ENCODE assay signal across 9 cellular contexts in genomic region chr18:57789105-57789504, GRCh38. TPM values are rescaled to one million over a fixed set of nuclear protein-coding genes. Genes with fewer than 3 reads are reported as not detected.
DNase-seq lines count a peak whose midpoint lies in the region; ATAC-seq and TF ChIP-seq lines count a peak whose summit lies in the region.
"Had no signal": no experiment of that assay in that cellular context is flagged by ENCODE, and none has a peak within 500 bp of the region (broad histone marks: within the 10 kb centered on the region; RNA-seq: fewer than 3 reads in every experiment).

No MANE protein-coding gene starts in this region.

- BruUV-seq in Panc1 (replicated peaks; lab: Mats Ljungman, UMichigan), result no TSS peak

- H3K4me3 ChIP-seq in Panc1 (ENCODE audit: low read depth in 2 of 2, low read length in 2 of 2), result no peak overlapping the region
- H3K4me3 ChIP-seq in muscle layer of duodenum (ENCODE audit: low read depth in 1 of 2, low read length in 2 of 2), result peak overlapping the region in 1 of 2 donors; percentile 2
- no peak overlapping the region for H3K4me3 ChIP-seq in vagina
- H3K4me3 ChIP-seq: K562 had no signal

- H3K27me3 ChIP-seq in Panc1 (ENCODE audit: control insufficient read depth, insufficient read depth, low read length) (no peaks in the 10 kb centered on the region), muscle layer of duodenum (ENCODE audit: low read depth, low read length) (no peaks in the 10 kb centered on the region), vagina (no peaks in the 10 kb centered on the region)

- TF ChIP-seq POLR2A in vagina (IDR thresholded peaks at IDR 0.05), result no peak

- H3K27ac ChIP-seq in Panc1 (ENCODE audit: low read length), result peak overlapping the region; percentile 75
- H3K27ac ChIP-seq in epithelial cell of prostate, result peak overlapping the region; percentile 24
- H3K27ac ChIP-seq in muscle layer of duodenum (ENCODE audit: low read length), result peak overlapping the region; percentile 71
- H3K27ac ChIP-seq in vagina, result peak overlapping the region; percentile 94

- ATAC-seq in Panc1, result no peak
- ATAC-seq in HG02938 (IDR thresholded peaks at IDR 0.05; ENCODE audit: unreplicated experiment), result no peak
- ATAC-seq: K562 had no signal

- in situ Hi-C loops in Panc1 (cut with HindIII; ENCODE audit: low pct_unique_long_range_greater_than_20kb, low sequenced_read_pairs), result no loop called here

- no peaks in the 10 kb centered on the region for H3K9me3 ChIP-seq in Panc1 (ENCODE audit: control insufficient read depth, insufficient read depth, low read depth, low read length)
- no peaks in the 10 kb centered on the region for H3K9me3 ChIP-seq in muscle layer of duodenum (ENCODE audit: control insufficient read depth in 1 of 2, low read length in 2 of 2)
- no peaks in the 10 kb centered on the region for H3K9me3 ChIP-seq in vagina

- DNase-seq in Panc1 (ENCODE audit: low read depth, low spot score) (no peak), epithelial cell of prostate (ENCODE audit: low read depth, low spot score) (no peak), vagina (ENCODE audit: extremely low spot score in 2 of 2) (peak in 1 of 2 donors; percentile 62), iPS-NIHi11 (ENCODE audit: low spot score) (no peak), NCI-H2227 (lab: John Stamatoyannopoulos, UW; ENCODE audit: unreplicated experiment) (no peak)
- DNase-seq: activated T-cell treated with anti-CD3 and anti-CD28 coated beads, Interleukin-2, amount 50 U/mL, for 1 hour had no signal

- H3K36me3 ChIP-seq in Panc1 (ENCODE audit: control insufficient read depth, insufficient read depth, low read length) (no peaks in the 10 kb centered on the region), muscle layer of duodenum (ENCODE audit: control insufficient read depth in 1 of 2, insufficient read depth in 2 of 2, low read length in 2 of 2) (peaks cover 0 to 3% of the 10 kb centered on the region in 2 donors), vagina (no peaks in the 10 kb centered on the region)

- H3K4me1 ChIP-seq in Panc1 (ENCODE audit: control insufficient read depth, insufficient read depth, low read length) (peaks cover 44% of the 10 kb centered on the region), muscle layer of duodenum (ENCODE audit: control insufficient read depth in 1 of 2, insufficient read depth in 2 of 2, low read length in 2 of 2) (peaks cover 14 to 16% of the 10 kb centered on the region in 2 donors), vagina (peaks cover 83% of the 10 kb centered on the region)

- POLR2A ChIA-PET in Panc1 (lab: Charles Lee), result no interaction called here

- intact Hi-C loops in Panc1 (cut with micrococcal nuclease; ENCODE audit: unreplicated experiment), result no loop called here
- intact Hi-C loops in vagina (cut with DNase I), result no loop called here

- no peak for TF ChIP-seq CTCF in Panc1 (IDR thresholded peaks at IDR 0.05)
- no peak for TF ChIP-seq CTCF in vagina (IDR thresholded peaks at IDR 0.05)

- CTCF ChIA-PET in Panc1 (lab: Charles Lee), result no interaction called here

RNA-seq across cellular contexts. Expression of gene ATP8B1, which starts 14.0 kb away (rescaled TPM):
- total RNA-seq in Panc1 (2021; ENCODE audit: unreplicated experiment), result 12.5 TPM
- 6.0 TPM for polyA plus RNA-seq in Panc1 (2012; ENCODE audit: insufficient read length)
- total RNA-seq in vagina, result 41.5 TPM

Comparison
In these comparisons a context has a peak if more than half of its experiments do, and no peak if none do; other contexts are left out.
1. H3K27ac ChIP-seq: peak in every context shown above with its lines; median percentile 94 in vagina; 75 in Panc1; 71 in muscle layer of duodenum; 24 in epithelial cell of prostate.